In genomic region chr7:95213809-95214492, GRCh38 we compare ENCODE assay signal across 12 cellular contexts.
DNase-seq lines count a peak whose midpoint lies in the region; ATAC-seq and TF ChIP-seq lines count a peak whose summit lies in the region.
"Had no signal": no experiment of that assay in that cellular context is flagged by ENCODE, and none has a peak within 500 bp of the region (broad histone marks: within the 10 kb centered on the region; RNA-seq: fewer than 3 reads in every experiment).

No MANE protein-coding gene starts in this region.

- H3K27ac Mint-ChIP-seq in MCF 10A (ENCODE audit: low read depth, unreplicated experiment) (no peak overlapping the region), osteocyte (ENCODE audit: unreplicated experiment) (peak overlapping the region; percentile 48), endothelial cell (ENCODE audit: unreplicated experiment) (no peak overlapping the region), glutamatergic neuron (ENCODE audit: unreplicated experiment) (no peak overlapping the region)
- H3K27ac Mint-ChIP-seq: activated T-helper 1 cell treated with anti-CD3 and anti-CD28 coated beads, Interleukin-12 subunit alpha, Interleukin-12 subunit beta, Interleukin-2, Interleukin-4 antibody, amounts not matched to agents 30 ng/mL and 10 ng/mL and 1 ng/mL, durations not matched to agents 14 hours and 24 hours and 36 hours had no signal

- DNase-seq in MCF 10A (ENCODE audit: unreplicated experiment) (peak; percentile 39), breast epithelium (ENCODE audit: low spot score in 2 of 2) (no peak), fibroblast of villous mesenchyme (ENCODE audit: low read depth) (peak; percentile 17), osteocyte (ENCODE audit: extremely low spot score, unreplicated experiment) (no peak), endothelial cell (ENCODE audit: low spot score) (no peak), glutamatergic neuron (no peak), T-helper 2 cell (no peak)
- DNase-seq: 8988T, NCI-H1092 treated with DMSO at 0.1 percent for 48 hours, PC-3 had no signal

- no peak overlapping the region for H3K4me3 ChIP-seq in breast epithelium
- no peak overlapping the region for H3K4me3 ChIP-seq in fibroblast of villous mesenchyme (ENCODE audit: low read depth, low read length)

- no TSS peak for BruUV-seq in MCF 10A (replicated peaks; lab: Mats Ljungman, UMichigan)

- TF ChIP-seq CTCF in MCF 10A (IDR thresholded peaks at IDR 0.05; ENCODE audit: unreplicated experiment) (no peak), breast epithelium (IDR thresholded peaks at IDR 0.05) (no peak), fibroblast of villous mesenchyme (IDR thresholded peaks at IDR 0.05; ENCODE audit: insufficient read depth, low read depth, low read length) (no peak), osteocyte (IDR thresholded peaks at IDR 0.05) (no peak), endothelial cell (IDR thresholded peaks at IDR 0.05; ENCODE audit: unreplicated experiment) (no peak), glutamatergic neuron (IDR thresholded peaks at IDR 0.05; ENCODE audit: partially characterized antibody, unreplicated experiment) (no peak)

- H3K27me3 Mint-ChIP-seq in MCF 10A (ENCODE audit: insufficient read depth, unreplicated experiment) = no peaks in the 10 kb centered on the region
- H3K27me3 Mint-ChIP-seq in osteocyte (ENCODE audit: unreplicated experiment) = peaks cover 7% of the 10 kb centered on the region
- H3K27me3 Mint-ChIP-seq in endothelial cell (ENCODE audit: unreplicated experiment) = peaks cover 1% of the 10 kb centered on the region
- H3K27me3 Mint-ChIP-seq in glutamatergic neuron (ENCODE audit: unreplicated experiment) = no peaks in the 10 kb centered on the region

- POLR2A ChIA-PET in MCF 10A (lab: Yijun Ruan, JAX) = interaction anchor here (0.7 kb wide), 1 partner anchor 332 kb away, joined by 3 read pairs; no protein-coding TSS in a partner anchor

- CTCF ChIA-PET in MCF 10A (lab: Yijun Ruan, JAX) = interaction anchor here (1.2 kb wide), 1 partner anchor 33 kb away, joined by 3 read pairs; no protein-coding TSS in a partner anchor

- no peak overlapping the region for H3K4me3 Mint-ChIP-seq in MCF 10A (ENCODE audit: unreplicated experiment)
- no peak overlapping the region for H3K4me3 Mint-ChIP-seq in osteocyte (ENCODE audit: unreplicated experiment)
- H3K4me3 Mint-ChIP-seq in endothelial cell (ENCODE audit: unreplicated experiment) = no peak overlapping the region
- H3K4me3 Mint-ChIP-seq in glutamatergic neuron (ENCODE audit: unreplicated experiment) = no peak overlapping the region
- H3K4me3 Mint-ChIP-seq: activated T-helper 1 cell treated with anti-CD3 and anti-CD28 coated beads, Interleukin-12 subunit alpha, Interleukin-12 subunit beta, Interleukin-2, Interleukin-4 antibody, amounts not matched to agents 30 ng/mL and 10 ng/mL and 1 ng/mL, durations not matched to agents 14 hours and 24 hours and 36 hours had no signal

- no peaks in the 10 kb centered on the region for H3K9me3 ChIP-seq in breast epithelium

- no peaks in the 10 kb centered on the region for H3K4me1 ChIP-seq in breast epithelium

- H3K4me1 Mint-ChIP-seq in MCF 10A (ENCODE audit: insufficient read depth, unreplicated experiment) (peaks cover 7% of the 10 kb centered on the region), osteocyte (ENCODE audit: unreplicated experiment) (peaks cover 11% of the 10 kb centered on the region), endothelial cell (ENCODE audit: unreplicated experiment) (no peaks in the 10 kb centered on the region), glutamatergic neuron (ENCODE audit: low read depth, unreplicated experiment) (no peaks in the 10 kb centered on the region)

- no peak for ATAC-seq in GM18505 (IDR thresholded peaks at IDR 0.05; ENCODE audit: unreplicated experiment)
- ATAC-seq: PC-3 had no signal

- H3K27ac ChIP-seq in breast epithelium = peak overlapping the region in 1 of 2 donors; percentile 35

- H3K27me3 ChIP-seq in breast epithelium = no peaks in the 10 kb centered on the region

- TF ChIP-seq POLR2A in breast epithelium (IDR thresholded peaks at IDR 0.05) = no peak
- TF ChIP-seq POLR2A in GM18505 (IDR thresholded peaks at IDR 0.05; ENCODE audit: borderline replicate concordance, extremely low read depth, insufficient read depth, insufficient read length) = no peak

- H3K36me3 ChIP-seq in breast epithelium = no peaks in the 10 kb centered on the region

- H3K9me3 Mint-ChIP-seq in MCF 10A (ENCODE audit: unreplicated experiment) (no peaks in the 10 kb centered on the region), osteocyte (ENCODE audit: unreplicated experiment) (peaks cover 8% of the 10 kb centered on the region), endothelial cell (ENCODE audit: unreplicated experiment) (no peaks in the 10 kb centered on the region), glutamatergic neuron (ENCODE audit: unreplicated experiment) (peaks cover 3% of the 10 kb centered on the region)
- H3K9me3 Mint-ChIP-seq: activated T-helper 1 cell treated with anti-CD3 and anti-CD28 coated beads, Interleukin-12 subunit alpha, Interleukin-12 subunit beta, Interleukin-2, Interleukin-4 antibody, amounts not matched to agents 30 ng/mL and 10 ng/mL and 1 ng/mL, durations not matched to agents 14 hours and 24 hours and 36 hours had no signal

- H3K36me3 Mint-ChIP-seq in MCF 10A (ENCODE audit: insufficient read depth, unreplicated experiment) (no peaks in the 10 kb centered on the region), osteocyte (ENCODE audit: unreplicated experiment) (no peaks in the 10 kb centered on the region), endothelial cell (ENCODE audit: low read depth, unreplicated experiment) (no peaks in the 10 kb centered on the region), glutamatergic neuron (ENCODE audit: unreplicated experiment) (peaks cover 10% of the 10 kb centered on the region)

- intact Hi-C loops in MCF 10A (cut with micrococcal nuclease) (no loop called here), breast epithelium (cut with DNase I; ENCODE audit: low total_unique reads) (no loop called here)

Comparison
In these comparisons a context has a peak if more than half of its experiments do, and no peak if none do; other contexts are left out.
1. DNase-seq: peak in MCF 10A (single experiment) and fibroblast of villous mesenchyme (single experiment); none in breast epithelium (0 of 2), osteocyte (single experiment), endothelial cell (single experiment), glutamatergic neuron (single experiment) and T-helper 2 cell (0 of 5).